Comparison of ENCODE assay signal across 15 cellular contexts in the genomic region with DNA sequence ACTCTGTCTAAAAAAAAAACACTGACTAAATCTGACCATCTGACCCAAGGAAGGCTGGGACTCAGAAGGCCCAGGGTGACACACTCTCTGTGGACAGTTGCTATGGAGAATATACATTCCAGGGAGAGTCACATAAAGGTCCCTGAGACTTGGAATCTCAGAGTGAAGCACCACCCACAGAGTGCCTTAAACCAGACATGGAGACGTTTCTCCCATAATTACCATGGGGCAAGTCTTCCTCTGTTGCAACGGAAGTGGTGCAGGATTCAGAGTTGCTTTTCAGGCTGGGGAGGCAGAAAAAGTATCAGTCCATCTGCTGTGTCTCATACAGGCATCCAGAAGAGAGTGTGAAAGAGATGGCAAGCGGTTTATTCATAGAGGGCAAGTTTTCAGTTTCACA. TPM values are rescaled to one million over a fixed set of nuclear protein-coding genes. Genes with fewer than 3 reads are reported as not detected.
DNase-seq lines count a peak whose midpoint lies in the region; ATAC-seq and TF ChIP-seq lines count a peak whose summit lies in the region.
"Had no signal": no experiment of that assay in that cellular context is flagged by ENCODE, and none has a peak within 500 bp of the region (broad histone marks: within the 10 kb centered on the region; RNA-seq: fewer than 3 reads in every experiment).

No MANE protein-coding gene starts in this region.

- peak overlapping the region in 3 of 5 experiments; percentile 15 to 65 (median 52) for H3K27ac Mint-ChIP-seq in brain
- H3K27ac Mint-ChIP-seq: activated B cell treated with CpG ODN at 0.5 μM for 24 hours; activated T-helper 2 cell treated with anti-CD3 and anti-CD28 coated beads, Interferon-gamma antibody, Interleukin-2, Interleukin-4, amounts not matched to agents 10 μg/mL and 5 μg/mL and 100 μg/mL, durations not matched to agents 14 hours and 24 hours and 36 hours; memory B cell had no signal

- in situ Hi-C loops in HAP-1 (cut with MboI; ENCODE audit: low sequenced_read_pairs) = no loop called here

- H3K27me3 ChIP-seq in heart right ventricle (peaks cover 0 to 10% (median 0%) of the 10 kb centered on the region in 7 donors), HAP-1 (ENCODE audit: low read depth) (peaks cover 3% of the 10 kb centered on the region; the same call in 1 of the 2 replicates)

- ATAC-seq in GM18867 (IDR thresholded peaks at IDR 0.05; ENCODE audit: unreplicated experiment) (peak; percentile 25), HG03565 (IDR thresholded peaks at IDR 0.05; ENCODE audit: unreplicated experiment) (peak; percentile 14), heart right ventricle (no peak), HG03097 (IDR thresholded peaks at IDR 0.05; ENCODE audit: low FRiP score, unreplicated experiment) (no peak)

- 40 to 54% methylated on average over 3 of the region's 3 CpGs for WGBS in heart right ventricle, 2 donors

- no peaks in the 10 kb centered on the region for H3K36me3 ChIP-seq in heart right ventricle
- H3K36me3 ChIP-seq in HAP-1 (replicated peaks) = no peaks in the 10 kb centered on the region

- H3K4me3 Mint-ChIP-seq in brain = peak overlapping the region in 1 of 5 experiments; percentile 12
- H3K4me3 Mint-ChIP-seq: activated B cell treated with CpG ODN at 0.5 μM for 24 hours, memory B cell had no signal

- peaks cover 9% of the 10 kb centered on the region for H3K27me3 Mint-ChIP-seq in brain

- H3K9me3 ChIP-seq in heart right ventricle (no peaks in the 10 kb centered on the region), HAP-1 (no peaks in the 10 kb centered on the region)

- no peaks in the 10 kb centered on the region for H3K36me3 Mint-ChIP-seq in brain
- H3K36me3 Mint-ChIP-seq: memory B cell had no signal

- intact Hi-C loops in heart right ventricle (cut with DNase I) = loop anchor here in 9 of 10 donors (5.0 to 10.0 kb wide), 4 partner anchors 193 to 206 kb away; a partner anchor contains a TSS

- peaks cover 0 to 2% (median 0%) of the 10 kb centered on the region in 5 experiments for H3K9me3 Mint-ChIP-seq in brain
- H3K9me3 Mint-ChIP-seq: activated B cell treated with CpG ODN at 0.5 μM for 24 hours; activated T-helper 2 cell treated with anti-CD3 and anti-CD28 coated beads, Interferon-gamma antibody, Interleukin-2, Interleukin-4, amounts not matched to agents 10 μg/mL and 5 μg/mL and 100 μg/mL, durations not matched to agents 14 hours and 24 hours and 36 hours; memory B cell had no signal

- H3K4me3 ChIP-seq in heart right ventricle (no peak overlapping the region), HAP-1 (no peak overlapping the region)
- H3K4me3 ChIP-seq: skin epidermis had no signal

- DNase-seq in renal cortical epithelial cell (ENCODE audit: low read depth) (peak; percentile 38), heart right ventricle (no peak), HAP-1 (ENCODE audit: low spot score in 2 of 2) (no peak), NCI-H82 (lab: John Stamatoyannopoulos, UW) (no peak)
- DNase-seq: activated B cell treated with CpG ODN at 0.5 μM for 24 hours, glutamatergic neuron, Right ventricle myocardium superior had no signal

- H3K4me1 Mint-ChIP-seq in brain = peaks cover 12% of the 10 kb centered on the region
- H3K4me1 Mint-ChIP-seq: activated B cell treated with CpG ODN at 0.5 μM for 24 hours, memory B cell had no signal

- TF ChIP-seq CTCF in brain (conservative IDR thresholded peaks at IDR 0.05) = no peak
- no peak for TF ChIP-seq CTCF in heart right ventricle (IDR thresholded peaks at IDR 0.05)

- H3K4me1 ChIP-seq in heart right ventricle (peaks cover 0 to 5% (median 0%) of the 10 kb centered on the region in 9 donors), HAP-1 (no peaks in the 10 kb centered on the region)

- H3K27ac ChIP-seq in heart right ventricle = peak overlapping the region in 1 of 10 donors; percentile 4

RNA-seq across cellular contexts. Expression of a gene that starts 58.7 kb away (rescaled TPM):
- polyA plus RNA-seq in brain (ENCODE audit: insufficient read depth, low read depth, low replicate concordance) (not detected), heart right ventricle (10 to 100 TPM in 1 of 2 donors, 1 to 10 TPM in 1; 3.0 to 15.6 TPM)
- total RNA-seq in renal cortical epithelial cell (2.4 and 12.9 TPM in 2 replicates), heart right ventricle (10 to 100 TPM in 4 of 10 donors, 1 to 10 TPM in 5, under 1 TPM in 1; 0.93 to 44.4 (median 9.2) TPM)
- total RNA-seq: activated B cell treated with CpG ODN at 0.5 μM for 24 hours; activated T-helper 2 cell treated with anti-CD3 and anti-CD28 coated beads, Interferon-gamma antibody, Interleukin-2, Interleukin-4, amounts not matched to agents 10 μg/mL and 5 μg/mL and 100 μg/mL, durations not matched to agents 14 hours and 24 hours and 36 hours; HepG2 had no signal
- polyA plus RNA-seq: HepG2 had no signal

Comparison
In these comparisons a context has a peak if more than half of its experiments do, and no peak if none do; other contexts are left out.
1. ATAC-seq: peak in GM18867 (single experiment) and HG03565 (single experiment); none in heart right ventricle (0 of 8) and HG03097 (single experiment).